In genomic region chr1:1240348-1240732, GRCh38 we compare ENCODE assay signal across 16 cellular contexts. TPM values are rescaled to one million over a fixed set of nuclear protein-coding genes. Genes with fewer than 3 reads are reported as not detected.
"Had no signal": no experiment of that assay in that cellular context is flagged by ENCODE, and none has a peak within 500 bp of the region (broad histone marks: within the 10 kb centered on the region; RNA-seq: fewer than 3 reads in every experiment).

No MANE protein-coding gene starts in this region.

- H3K27me3 ChIP-seq: pancreas had no signal

- FAIRE-seq: kidney, pancreas had no signal

- H3K4me3 ChIP-seq: colonic mucosa, left ventricle myocardium inferior, lower lobe of right lung, pancreas, smooth muscle cell had no signal

- H3K9me3 ChIP-seq: colonic mucosa, esophagus squamous epithelium, left ventricle myocardium inferior, lower lobe of right lung, pancreas had no signal

- H3K36me3 ChIP-seq: colonic mucosa, left ventricle myocardium inferior, lower lobe of right lung, pancreas had no signal

- DNase-seq: colonic mucosa; dermis blood vessel endothelial cell; esophagus squamous epithelium; foreskin fibroblast; kidney; left cardiac atrium; left ventricle myocardium inferior; lower lobe of right lung; natural killer cell; nucleus accumbens; right cardiac atrium; stimulated activated CD4-positive, alpha-beta T cell treated with anti-CD3 and anti-CD28 coated beads, Interleukin-2, amount 100 ng/mL, for 48 hours; stimulated activated naive CD4-positive, alpha-beta T cell treated with Interleukin-2 at 50 U/mL for 16 hours; trophoblast cell had no signal

- H3K4me2 ChIP-seq: smooth muscle cell had no signal

- H3K4me1 ChIP-seq: pancreas had no signal

- H3K27ac ChIP-seq: colonic mucosa, esophagus squamous epithelium, left ventricle myocardium inferior, lower lobe of right lung, pancreas had no signal

RNA-seq across cellular contexts. Expression of gene TNFRSF4, which starts 26.4 kb away (rescaled TPM):
- polyA plus RNA-seq: smooth muscle cell had no signal
